1 cellular context compared by ENCODE assay signal in genomic region chr7:101218236-101219130, GRCh38.
A peak's percentile ranks its signal among the peaks of the same experiment; 100 is the strongest.
TF ChIP-seq lines count a peak whose summit lies in the region.

No MANE protein-coding gene starts in this region.

TF ChIP-seq in HepG2, 621 proteins besides CTCF, POLR2A, EP300 and RAD21 (continued from another document):
- no peak for TF ChIP-seq KIAA2018 (CRISPR knock-in tag; IDR thresholded peaks at IDR 0.05; ENCODE audit: borderline replicate concordance)
- TF ChIP-seq ZNF772 (CRISPR knock-in tag; IDR thresholded peaks at IDR 0.05), result 0 out of 2 replicates have a peak, but pooled peaks have one; percentile 6
- no peak for TF ChIP-seq MED8 (CRISPR knock-in tag; IDR thresholded peaks at IDR 0.05; ENCODE audit: insufficient replicate concordance)
- no peak for TF ChIP-seq ZNF550 (CRISPR knock-in tag; IDR thresholded peaks at IDR 0.05; ENCODE audit: borderline replicate concordance)
- TF ChIP-seq SNAI1 (CRISPR knock-in tag; IDR thresholded peaks at IDR 0.05; ENCODE audit: borderline replicate concordance), result no peak
- TF ChIP-seq PLSCR1 (CRISPR knock-in tag; IDR thresholded peaks at IDR 0.05; ENCODE audit: borderline replicate concordance), result no peak
- no peak for TF ChIP-seq FOXO4 (CRISPR knock-in tag; conservative IDR thresholded peaks at IDR 0.05)
- no peak for TF ChIP-seq REXO4 (CRISPR knock-in tag; IDR thresholded peaks at IDR 0.05; ENCODE audit: borderline replicate concordance)
- TF ChIP-seq CSRNP2 (CRISPR knock-in tag; conservative IDR thresholded peaks at IDR 0.05; ENCODE audit: low read depth), result no peak
- no peak for TF ChIP-seq NFATC3 (CRISPR knock-in tag; IDR thresholded peaks at IDR 0.05)
- no peak for TF ChIP-seq MLLT10 (CRISPR knock-in tag; IDR thresholded peaks at IDR 0.05)
- TF ChIP-seq ZKSCAN8 (CRISPR knock-in tag; IDR thresholded peaks at IDR 0.05; ENCODE audit: borderline replicate concordance), result no peak
- no peak for TF ChIP-seq ZNF138 (CRISPR knock-in tag; IDR thresholded peaks at IDR 0.05; ENCODE audit: low read depth)
- TF ChIP-seq POLR2AphosphoS2 (IDR thresholded peaks at IDR 0.05; ENCODE audit: low read depth, low read length), result no peak
- TF ChIP-seq ZFYVE20 (CRISPR knock-in tag; IDR thresholded peaks at IDR 0.05; ENCODE audit: borderline replicate concordance, low read depth), result no peak
- no peak for TF ChIP-seq ZNF503 (CRISPR knock-in tag; IDR thresholded peaks at IDR 0.05)
